8 cellular contexts compared by ENCODE assay signal in genomic region chr15:100918034-100918689, GRCh38. TPM values are rescaled to one million over a fixed set of nuclear protein-coding genes. Genes with fewer than 3 reads are reported as not detected.
A peak's percentile ranks its signal among the peaks of the same experiment; 100 is the strongest.
DNase-seq lines count a peak whose midpoint lies in the region; ATAC-seq and TF ChIP-seq lines count a peak whose summit lies in the region.

No MANE protein-coding gene starts in this region.

- peak; percentile 77 for TF ChIP-seq CTCF in lung (IDR thresholded peaks at IDR 0.05; ENCODE audit: control extremely low read depth, extremely low read depth)

- H3K4me1 ChIP-seq in lung (ENCODE audit: control insufficient read depth in 2 of 2, insufficient read depth in 2 of 2, low read length in 2 of 2) = no peaks in the 10 kb centered on the region

- peaks cover 0 to 1% of the 10 kb centered on the region in 2 donors for H3K9me3 ChIP-seq in lung (ENCODE audit: control insufficient read depth in 2 of 2, insufficient read depth in 1 of 2, low read length in 1 of 2)

- no peaks in the 10 kb centered on the region for H3K27me3 ChIP-seq in lung (ENCODE audit: control insufficient read depth, insufficient read depth)

- peak; percentile 14 for TF ChIP-seq POLR2A in GM15510 (IDR thresholded peaks at IDR 0.05; ENCODE audit: borderline replicate concordance, extremely low read depth, insufficient read length)

- no peaks in the 10 kb centered on the region for H3K36me3 ChIP-seq in lung (ENCODE audit: control insufficient read depth in 2 of 2, insufficient read depth in 2 of 2, low read length in 2 of 2)

- DNase-seq in A172 (ENCODE audit: low spot score) = peak; percentile 49
- DNase-seq in NCI-H2196 treated with DMSO at 0.1 percent for 48 hours (lab: John Stamatoyannopoulos, UW; ENCODE audit: unreplicated experiment) = peak; percentile 19
- peak; percentile 50 to 53 for DNase-seq in activated CD4-positive, alpha-beta T cell treated with anti-CD3 and anti-CD28 coated beads, Interleukin-2, amount 50 U/mL, for 24 hours (ENCODE audit: low read depth in 1 of 2, low spot score in 1 of 2)
- peak; percentile 84 for DNase-seq in ecto neural progenitor cell (ENCODE audit: low spot score)
- peak; percentile 85 for DNase-seq in lung (ENCODE audit: low spot score)
- peak; percentile 53 to 70 (median 55) for DNase-seq in stimulated activated CD4-positive, alpha-beta T cell treated with anti-CD3 and anti-CD28 coated beads, TNF-alpha, amount 100 ng/mL, for 48 hours (ENCODE audit: low read depth in 3 of 3)

- ATAC-seq in HG02885 (IDR thresholded peaks at IDR 0.05; ENCODE audit: poor library complexity, unreplicated experiment) (peak; percentile 65), lung (ENCODE audit: insufficient read depth, low FRiP score) (peak; percentile 92)

- H3K4me3 ChIP-seq in lung = no peak overlapping the region

- peak overlapping the region in 1 of 2 donors; percentile 0 for H3K27ac ChIP-seq in lung (ENCODE audit: low read depth in 1 of 2, low read length in 1 of 2)

- 2% methylated on average over 42 of the region's 42 CpGs for WGBS in lung, 2 donors

RNA-seq across cellular contexts. Expression of gene LRRK1, which starts 1.0 kb away (rescaled TPM):
- total RNA-seq in A172 (2014; rRNA removed; shearing (Covaris generic)) = 1.9 and 5.3 TPM in 2 replicates
- total RNA-seq in lung = 10 to 100 TPM; 11.9 to 22.9 TPM
- polyA plus RNA-seq in lung = 1 to 10 TPM; 5.7 to 7.5 TPM

RNA-seq across cellular contexts. Expression of gene ALDH1A3, which starts 38.5 kb away (rescaled TPM):
- 17.3 and 17.6 TPM in 2 replicates for total RNA-seq in A172 (2014; rRNA removed; shearing (Covaris generic))
- total RNA-seq in lung = 10 to 100 TPM in 1 of 2 donors, 1 to 10 TPM in 1; 3.0 to 18.6 TPM
- polyA plus RNA-seq in lung = 10 to 100 TPM; 11.0 to 18.7 TPM

Comparison
In these comparisons a context has a peak if more than half of its experiments do, and no peak if none do; other contexts are left out.
1. DNase-seq: peak in every context shown above with its lines; median percentile 85 in lung; 84 in ecto neural progenitor cell; 55 in stimulated activated CD4-positive, alpha-beta T cell treated with anti-CD3 and anti-CD28 coated beads, TNF-alpha, amount 100 ng/mL, for 48 hours; 52 in activated CD4-positive, alpha-beta T cell treated with anti-CD3 and anti-CD28 coated beads, Interleukin-2, amount 50 U/mL, for 24 hours; 49 in A172; 19 in NCI-H2196 treated with DMSO at 0.1 percent for 48 hours.